ENCODE assay signal across 8 cellular contexts in genomic region chr13:98563071-98563470, GRCh38. TPM values are rescaled to one million over a fixed set of nuclear protein-coding genes. Genes with fewer than 3 reads are reported as not detected.
DNase-seq lines count a peak whose midpoint lies in the region; ATAC-seq and TF ChIP-seq lines count a peak whose summit lies in the region.

No MANE protein-coding gene starts in this region.

- no peaks in the 10 kb centered on the region for H3K27me3 Mint-ChIP-seq in activated CD8-positive, alpha-beta memory T cell treated with anti-CD3 and anti-CD28 coated beads, Interleukin-2, amount 10 ng/mL, durations not matched to agents 7 days and 5 days

- peak overlapping the region in 1 of 2 donors; percentile 14 for H3K9ac ChIP-seq in colonic mucosa (ENCODE audit: low read depth in 2 of 2, low read length in 2 of 2)

- no peaks in the 10 kb centered on the region for H3K27me3 ChIP-seq in colonic mucosa
- H3K27me3 ChIP-seq in suprapubic skin, result no peaks in the 10 kb centered on the region
- no peaks in the 10 kb centered on the region for H3K27me3 ChIP-seq in MG63

- TF ChIP-seq CTCF in colonic mucosa (IDR thresholded peaks at IDR 0.05), result no peak
- no peak for TF ChIP-seq CTCF in suprapubic skin (IDR thresholded peaks at IDR 0.05)

- H3K27ac ChIP-seq in colonic mucosa (peak overlapping the region; percentile 41), suprapubic skin (no peak overlapping the region)

- H3K9me3 ChIP-seq in colonic mucosa (no peaks in the 10 kb centered on the region), suprapubic skin (no peaks in the 10 kb centered on the region), MG63 (no peaks in the 10 kb centered on the region)

- peak overlapping the region; percentile 88 for H3K27ac Mint-ChIP-seq in activated CD8-positive, alpha-beta memory T cell treated with anti-CD3 and anti-CD28 coated beads, Interleukin-2, amount 10 ng/mL, durations not matched to agents 7 days and 5 days

- ATAC-seq in activated CD8-positive, alpha-beta memory T cell treated with anti-CD3 and anti-CD28 coated beads, Interleukin-2, amount 10 ng/mL, durations not matched to agents 7 days and 5 days, result peak; percentile 79

- H3K4me1 ChIP-seq in colonic mucosa (peaks cover 33% of the 10 kb centered on the region), suprapubic skin (peaks cover 85% of the 10 kb centered on the region)

- H3K9me3 Mint-ChIP-seq in activated CD8-positive, alpha-beta memory T cell treated with anti-CD3 and anti-CD28 coated beads, Interleukin-2, amount 10 ng/mL, durations not matched to agents 7 days and 5 days (ENCODE audit: low read depth), result no peaks in the 10 kb centered on the region

- TF ChIP-seq POLR2A in suprapubic skin (IDR thresholded peaks at IDR 0.05), result no peak

- TF ChIP-seq EP300 in suprapubic skin (IDR thresholded peaks at IDR 0.05), result no peak

- H3K36me3 ChIP-seq in colonic mucosa, result no peaks in the 10 kb centered on the region
- H3K36me3 ChIP-seq in suprapubic skin, result no peaks in the 10 kb centered on the region
- H3K36me3 ChIP-seq in MG63, result peaks cover 6% of the 10 kb centered on the region

- DNase-seq in activated CD8-positive, alpha-beta memory T cell treated with anti-CD3 and anti-CD28 coated beads, Interleukin-2, amount 10 ng/mL, durations not matched to agents 7 days and 5 days, result peak; percentile 72
- DNase-seq in activated CD8-positive, alpha-beta memory T cell treated with anti-CD3 and anti-CD28 coated beads, Interleukin-2, amount 50 U/mL, for 48 hours, result no peak
- peak; percentile 38 for DNase-seq in OCI-M1 (lab: John Stamatoyannopoulos, UW)
- no peak for DNase-seq in colonic mucosa
- no peak for DNase-seq in suprapubic skin (ENCODE audit: low spot score in 2 of 2)
- DNase-seq in SK-N-DZ (ENCODE audit: low spot score), result no peak
- no peak for DNase-seq in NCI-H2196 (lab: John Stamatoyannopoulos, UW; ENCODE audit: unreplicated experiment)
- no peak for DNase-seq in MG63

- peaks cover 32% of the 10 kb centered on the region for H3K36me3 Mint-ChIP-seq in activated CD8-positive, alpha-beta memory T cell treated with anti-CD3 and anti-CD28 coated beads, Interleukin-2, amount 10 ng/mL, durations not matched to agents 7 days and 5 days

- no peak overlapping the region for H3K4me3 ChIP-seq in colonic mucosa
- H3K4me3 ChIP-seq in suprapubic skin, result peak overlapping the region; percentile 16
- no peak overlapping the region for H3K4me3 ChIP-seq in MG63

- CTCF ChIA-PET in activated CD8-positive, alpha-beta memory T cell treated with anti-CD3 and anti-CD28 coated beads, Interleukin-2, amount 10 ng/mL, durations not matched to agents 7 days and 5 days (lab: Charles Lee), result interaction anchor here (0.7 to 1.8 kb wide), 7 partner anchors 9 to 1458 kb away, joined by 3 to 5 read pairs (median 4); no protein-coding TSS in a partner anchor

- intact Hi-C loops in colonic mucosa (cut with DNase I), result no loop called here

- peak overlapping the region; percentile 76 for H3K4me3 Mint-ChIP-seq in activated CD8-positive, alpha-beta memory T cell treated with anti-CD3 and anti-CD28 coated beads, Interleukin-2, amount 10 ng/mL, durations not matched to agents 7 days and 5 days

- WGBS in suprapubic skin, result 27% methylated on average over 6 of the region's 6 CpGs

- H3K4me1 Mint-ChIP-seq in activated CD8-positive, alpha-beta memory T cell treated with anti-CD3 and anti-CD28 coated beads, Interleukin-2, amount 10 ng/mL, durations not matched to agents 7 days and 5 days, result peaks cover 81% of the 10 kb centered on the region

RNA-seq across cellular contexts. Expression of gene STK24, which starts 13.8 kb away (rescaled TPM):
- total RNA-seq in activated CD8-positive, alpha-beta memory T cell treated with anti-CD3 and anti-CD28 coated beads, Interleukin-2, amount 10 ng/mL, durations not matched to agents 7 days and 5 days, result 100 to 1,000 TPM; 134 to 148 TPM
- total RNA-seq in colonic mucosa (100 to 1,000 TPM; 160 to 206 TPM), suprapubic skin (100 to 1,000 TPM; 132 to 200 (median 176) TPM)
- 61.7 and 68.1 TPM in 2 replicates for polyA plus RNA-seq in SK-N-DZ (2014; cell fraction: cytosol; rRNA removed)
- polyA plus RNA-seq in SK-N-DZ (2014; cell fraction: nucleus; rRNA removed), result 36.7 and 43.0 TPM in 2 replicates
- 82.1 and 113 TPM in 2 replicates for total RNA-seq in MG63 (2014; rRNA removed; shearing (Covaris generic); ENCODE audit: low replicate concordance)

Comparison
In these comparisons a context has a peak if more than half of its experiments do, and no peak if none do; other contexts are left out.
1. DNase-seq: peak in activated CD8-positive, alpha-beta memory T cell treated with anti-CD3 and anti-CD28 coated beads, Interleukin-2, amount 10 ng/mL, durations not matched to agents 7 days and 5 days (single experiment) and OCI-M1 (single experiment); none in activated CD8-positive, alpha-beta memory T cell treated with anti-CD3 and anti-CD28 coated beads, Interleukin-2, amount 50 U/mL, for 48 hours (single experiment), colonic mucosa (single experiment), suprapubic skin (0 of 2), SK-N-DZ (single experiment), NCI-H2196 (single experiment) and MG63 (single experiment).